8 cellular contexts compared by ENCODE assay signal in genomic region chr9:120868676-120869359, GRCh38. TPM values are rescaled to one million over a fixed set of nuclear protein-coding genes. Genes with fewer than 3 reads are reported as not detected.
DNase-seq lines count a peak whose midpoint lies in the region; ATAC-seq and TF ChIP-seq lines count a peak whose summit lies in the region.

No MANE protein-coding gene starts in this region.

- H3K4me1 ChIP-seq in HUES64 (ENCODE audit: insufficient read depth, low read length) (peaks cover 10% of the 10 kb centered on the region), psoas muscle (no peaks in the 10 kb centered on the region), urinary bladder (ENCODE audit: insufficient read depth) (no peaks in the 10 kb centered on the region)

- intact Hi-C loops in left ventricle myocardium superior (cut with micrococcal nuclease), result no loop called here
- intact Hi-C loops in psoas muscle (cut with DNase I), result loop anchor here in 1 of 2 donors (10.0 kb wide), 1 partner anchor 186 kb away; the partner anchor contains the start of gene C5

- peaks cover 20% of the 10 kb centered on the region for H3K36me3 ChIP-seq in HUES64 (ENCODE audit: insufficient read depth, low read length)
- H3K36me3 ChIP-seq in psoas muscle (ENCODE audit: insufficient read depth in 1 of 2, low read depth in 1 of 2), result peaks cover 0 to 6% of the 10 kb centered on the region in 2 donors
- no peaks in the 10 kb centered on the region for H3K36me3 ChIP-seq in urinary bladder (ENCODE audit: insufficient read depth)

- H3K9me3 ChIP-seq in HUES64 (ENCODE audit: insufficient read depth, low read depth, low read length), result no peaks in the 10 kb centered on the region
- H3K9me3 ChIP-seq in psoas muscle, result no peaks in the 10 kb centered on the region

- H3K4me3 ChIP-seq in HUES64 (ENCODE audit: low read length), result peak overlapping the region; percentile 83
- H3K4me3 ChIP-seq in psoas muscle, result peak overlapping the region; percentile 71
- peak overlapping the region; percentile 23 for H3K4me3 ChIP-seq in urinary bladder (ENCODE audit: low read depth, low read length)

- DNase-seq in DMS153 (lab: John Stamatoyannopoulos, UW) (peak; percentile 97), T follicular helper cell (ENCODE audit: low read depth) (peak; percentile 96), amniotic stem cell (lab: John Stamatoyannopoulos, UW) (peak; percentile 76), left ventricle myocardium superior (peak; percentile 97), psoas muscle (peak; percentile 98)

- 5% methylated on average over 47 of the region's 52 CpGs for WGBS in HUES64
- WGBS in psoas muscle, 3 donors, result 5% methylated on average over 40 to 52 of the region's 52 CpGs
- 6% methylated on average over 52 of the region's 52 CpGs for WGBS in urinary bladder

- H3K9ac ChIP-seq in HUES64 (ENCODE audit: low read depth, low read length), result peak overlapping the region; percentile 62

- no peaks in the 10 kb centered on the region for H3K27me3 ChIP-seq in HUES64 (ENCODE audit: insufficient read depth, low read length)
- no peaks in the 10 kb centered on the region for H3K27me3 ChIP-seq in psoas muscle (ENCODE audit: insufficient read depth in 3 of 3, low read length in 2 of 3)

- peak; percentile 27 for TF ChIP-seq CTCF in psoas muscle (IDR thresholded peaks at IDR 0.05)

- H3K27ac ChIP-seq in HUES64 (ENCODE audit: low read depth, low read length) (no peak overlapping the region), psoas muscle (peak overlapping the region; percentile 84), urinary bladder (ENCODE audit: low read depth) (peak overlapping the region; percentile 78)

- peak; percentile 89 for ATAC-seq in GM21390 (IDR thresholded peaks at IDR 0.05; ENCODE audit: unreplicated experiment)
- ATAC-seq in left ventricle myocardium superior, result peak; percentile 96
- peak; percentile 94 to 97 (median 95) for ATAC-seq in psoas muscle

RNA-seq across cellular contexts. Expression of gene PHF19, which starts 8.2 kb away (rescaled TPM):
- polyA plus RNA-seq in HUES64 (2013, experiment 1 of 2), result 17.2 TPM
- polyA plus RNA-seq in HUES64 (2013, experiment 2 of 2), result 18.7 TPM
- total RNA-seq in left ventricle myocardium superior (9.5 TPM), psoas muscle (10 to 100 TPM in 2 of 4 donors, 1 to 10 TPM in 2; 6.8 to 14.8 (median 9.8) TPM), urinary bladder (36.6 TPM)
- polyA plus RNA-seq in psoas muscle (10 to 100 TPM in 2 of 3 donors, 1 to 10 TPM in 1; 8.2 to 12.3 (median 12.2) TPM), urinary bladder (44.6 TPM)

RNA-seq across cellular contexts. Expression of gene PSMD5, which starts 26.1 kb away (rescaled TPM):
- 33.4 TPM for polyA plus RNA-seq in HUES64 (2013, experiment 1 of 2)
- 29.9 TPM for polyA plus RNA-seq in HUES64 (2013, experiment 2 of 2)
- total RNA-seq in left ventricle myocardium superior, result 14.0 TPM
- 10 to 100 TPM in 3 of 4 donors, 1 to 10 TPM in 1; 7.6 to 15.7 (median 15.0) TPM for total RNA-seq in psoas muscle
- polyA plus RNA-seq in psoas muscle, result 1 to 10 TPM; 6.2 to 8.9 (median 8.9) TPM
- 38.0 TPM for total RNA-seq in urinary bladder
- 27.6 TPM for polyA plus RNA-seq in urinary bladder

RNA-seq across cellular contexts. Expression of gene TRAF1, which starts 57.8 kb away (rescaled TPM):
- 0.70 TPM for polyA plus RNA-seq in HUES64 (2013, experiment 1 of 2)
- 1.0 TPM for polyA plus RNA-seq in HUES64 (2013, experiment 2 of 2)
- total RNA-seq in left ventricle myocardium superior (2.4 TPM), psoas muscle (1 to 10 TPM in 2 of 4 donors, under 1 TPM in 2; 0.73 to 2.0 (median 0.99) TPM), urinary bladder (4.5 TPM)
- polyA plus RNA-seq in psoas muscle (1 to 10 TPM in 1 of 3 donors, under 1 TPM in 2; 0.55 to 1.3 (median 0.95) TPM), urinary bladder (5.3 TPM)

Comparison
In these comparisons a context has a peak if more than half of its experiments do, and no peak if none do; other contexts are left out.
1. H3K4me3 ChIP-seq: peak in every context shown above with its lines; median percentile 83 in HUES64; 71 in psoas muscle; 23 in urinary bladder.